Comparison of ENCODE assay signal across 8 cellular contexts in the genomic region with DNA sequence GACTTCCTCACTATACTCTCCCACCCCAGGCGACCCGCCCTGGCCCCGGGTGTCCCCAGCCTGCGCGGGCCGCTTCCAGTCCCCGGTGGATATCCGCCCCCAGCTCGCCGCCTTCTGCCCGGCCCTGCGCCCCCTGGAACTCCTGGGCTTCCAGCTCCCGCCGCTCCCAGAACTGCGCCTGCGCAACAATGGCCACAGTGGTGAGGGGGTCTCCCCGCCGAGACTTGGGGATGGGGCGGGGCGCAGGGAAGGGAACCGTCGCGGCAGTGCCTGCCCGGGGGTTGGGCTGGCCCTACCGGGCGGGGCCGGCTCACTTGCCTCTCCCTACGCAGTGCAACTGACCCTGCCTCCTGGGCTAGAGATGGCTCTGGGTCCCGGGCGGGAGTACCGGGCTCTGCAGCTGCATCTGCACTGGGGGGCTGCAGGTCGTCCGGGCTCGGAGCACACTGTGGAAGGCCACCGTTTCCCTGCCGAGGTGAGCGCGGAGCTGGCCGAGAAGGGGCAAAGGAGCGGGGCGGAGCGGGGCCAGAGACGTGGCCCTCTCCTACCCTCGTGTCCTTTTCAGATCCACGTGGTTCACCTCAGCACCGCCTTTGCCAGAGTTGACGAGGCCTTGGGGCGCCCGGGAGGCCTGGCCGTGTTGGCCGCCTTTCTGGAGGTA. TPM values are rescaled to one million over a fixed set of nuclear protein-coding genes. Genes with fewer than 3 reads are reported as not detected.
DNase-seq lines count a peak whose midpoint lies in the region; ATAC-seq, FAIRE-seq and TF ChIP-seq lines count a peak whose summit lies in the region.

No MANE protein-coding gene starts in this region.

- DNase-seq in RWPE2 (ENCODE audit: low spot score), result no peak
- peak; percentile 42 for DNase-seq in endothelial cell of umbilical vein (ENCODE audit: low read depth, low spot score)
- peak in 6 of 10 donors; percentile 37 to 74 (median 48) for DNase-seq in naive thymus-derived CD8-positive, alpha-beta T cell
- no peak for DNase-seq in KBM-7
- DNase-seq in D721Med (ENCODE audit: insufficient read length, low spot score), result no peak

- no peaks in the 10 kb centered on the region for H3K79me2 ChIP-seq in endothelial cell of umbilical vein (ENCODE audit: control insufficient read depth, insufficient read depth, low read length)

- in situ Hi-C loops in KBM-7 (cut with MboI; ENCODE audit: low pct_unique_long_range_greater_than_20kb, low sequenced_read_pairs), result no loop called here

- ATAC-seq in RWPE2 (ENCODE audit: low read depth) (peak; percentile 7; the same call in 1 of the 3 replicates), GM18909 (IDR thresholded peaks at IDR 0.05; ENCODE audit: poor library complexity, unreplicated experiment) (no peak), GM18520 (IDR thresholded peaks at IDR 0.05; ENCODE audit: unreplicated experiment) (no peak)
- peak; percentile 64 to 83 for ATAC-seq in naive thymus-derived CD8-positive, alpha-beta T cell

- H3K36me3 Mint-ChIP-seq in naive thymus-derived CD8-positive, alpha-beta T cell, result no peaks in the 10 kb centered on the region

- intact Hi-C loops in endothelial cell of umbilical vein (cut with micrococcal nuclease), result no loop called here

- H3K4me2 ChIP-seq in BLaER1 (peak overlapping the region; percentile 69), endothelial cell of umbilical vein (ENCODE audit: insufficient read depth, low read length) (peak overlapping the region; percentile 61)

- H3K4me3 ChIP-seq in BLaER1 (peak overlapping the region; percentile 53), RWPE2 (ENCODE audit: severe bottlenecking) (peak overlapping the region; percentile 40), endothelial cell of umbilical vein (replicated peaks in 1 of 3; ENCODE audit: insufficient read depth in 1 of 3, low read depth in 1 of 3, low read length in 3 of 3) (peak overlapping the region; percentile 34 to 43 (median 40))

- dilution Hi-C loops in endothelial cell of umbilical vein (cut with MboI; ENCODE audit: extremely low pct_ligation_motif_present, low sequenced_read_pairs), result no loop called here

- H3K27ac ChIP-seq in BLaER1, result no peak overlapping the region
- H3K27ac ChIP-seq in RWPE2 (ENCODE audit: poor library complexity, severe bottlenecking), result peak overlapping the region; percentile 74
- H3K27ac ChIP-seq in endothelial cell of umbilical vein (ENCODE audit: insufficient read depth, low read depth, low read length), result no peak overlapping the region

- peaks cover 13 to 18% (median 16%) of the 10 kb centered on the region in 4 donors for H3K4me1 Mint-ChIP-seq in naive thymus-derived CD8-positive, alpha-beta T cell

- no peaks in the 10 kb centered on the region for H4K20me1 ChIP-seq in BLaER1
- no peaks in the 10 kb centered on the region for H4K20me1 ChIP-seq in endothelial cell of umbilical vein (replicated peaks; ENCODE audit: control insufficient read depth, extremely low read depth, insufficient read depth, low read length)

- H3K27me3 Mint-ChIP-seq in naive thymus-derived CD8-positive, alpha-beta T cell, result peaks cover 0 to 6% (median 0%) of the 10 kb centered on the region in 5 donors

- POLR2A ChIA-PET in endothelial cell of umbilical vein (lab: Charles Lee), result interaction anchor here (0.6 kb wide), 1 partner anchor 15 kb away, joined by 5 read pairs; no protein-coding TSS in a partner anchor
- POLR2A ChIA-PET in naive thymus-derived CD8-positive, alpha-beta T cell (lab: Charles Lee), result interaction anchor here (0.5 to 1.9 kb wide), 9 partner anchors 10 to 224 kb away, joined by 3 to 8 read pairs (median 5); a partner anchor contains a TSS

- H3K9me3 Mint-ChIP-seq in naive thymus-derived CD8-positive, alpha-beta T cell, result no peaks in the 10 kb centered on the region

- H2AFZ ChIP-seq in endothelial cell of umbilical vein (ENCODE audit: low read depth, low read length), result peak overlapping the region; percentile 96

- no peaks in the 10 kb centered on the region for H3K36me3 ChIP-seq in BLaER1
- peaks cover 23% of the 10 kb centered on the region for H3K36me3 ChIP-seq in RWPE2 (ENCODE audit: low read depth)
- no peaks in the 10 kb centered on the region for H3K36me3 ChIP-seq in endothelial cell of umbilical vein (ENCODE audit: control insufficient read depth in 2 of 2, extremely low read depth in 1 of 2, insufficient read depth in 2 of 2, low read length in 2 of 2)

- H3K9ac ChIP-seq in BLaER1, result no peak overlapping the region
- peak overlapping the region; percentile 46 for H3K9ac ChIP-seq in endothelial cell of umbilical vein (replicated peaks; ENCODE audit: extremely low read depth, insufficient read depth, low read length)

- peak overlapping the region; percentile 67 to 89 (median 83) for H3K4me3 Mint-ChIP-seq in naive thymus-derived CD8-positive, alpha-beta T cell

- no TSS peak for BruUV-seq in endothelial cell of umbilical vein (replicated peaks; lab: Mats Ljungman, UMichigan)

- no peak for TF ChIP-seq POLR2A in endothelial cell of umbilical vein (IDR thresholded peaks at IDR 0.05; ENCODE audit: low read depth, low read length)

- no peaks in the 10 kb centered on the region for H3K9me1 ChIP-seq in endothelial cell of umbilical vein (replicated peaks; ENCODE audit: control insufficient read depth, extremely low read depth, insufficient read depth, low read length)

- CTCF ChIA-PET in endothelial cell of umbilical vein (lab: Charles Lee), result interaction anchor here (0.9 to 2.3 kb wide), 9 partner anchors 9 to 72 kb away, joined by 3 to 15 read pairs (median 4); a partner anchor contains a TSS

- TF ChIP-seq CTCF in RWPE2 (IDR thresholded peaks at IDR 0.05; ENCODE audit: poor library complexity, severe bottlenecking) (no peak), endothelial cell of umbilical vein (IDR thresholded peaks at IDR 0.05; ENCODE audit: extremely low read depth in 1 of 2, insufficient read depth in 1 of 2, low read depth in 1 of 2, low read length in 2 of 2) (no peak), D721Med (IDR thresholded peaks at IDR 0.05; ENCODE audit: insufficient read depth, missing control alignments) (no peak)

- no peaks in the 10 kb centered on the region for H3K9me3 ChIP-seq in BLaER1
- H3K9me3 ChIP-seq in RWPE2 (ENCODE audit: severe bottlenecking), result no peaks in the 10 kb centered on the region
- no peaks in the 10 kb centered on the region for H3K9me3 ChIP-seq in endothelial cell of umbilical vein (replicated peaks; ENCODE audit: control insufficient read depth, insufficient read depth, low read length)

- FAIRE-seq in endothelial cell of umbilical vein (lab: Jason Lieb, UNC), result no peak
- no peak for FAIRE-seq in D721Med (lab: Jason Lieb, UNC)

- H3K4me1 ChIP-seq in BLaER1, result 0 out of 2 replicates have a peak, but pooled peaks cover 5% of the 10 kb centered on the region
- H3K4me1 ChIP-seq in RWPE2 (ENCODE audit: insufficient read depth, poor library complexity, severe bottlenecking), result peaks cover 4% of the 10 kb centered on the region
- H3K4me1 ChIP-seq in endothelial cell of umbilical vein (ENCODE audit: control insufficient read depth, extremely low read depth, insufficient read depth, low read length), result peaks cover 5% of the 10 kb centered on the region

- peak overlapping the region in 5 of 10 donors; percentile 19 to 72 (median 65) for H3K27ac Mint-ChIP-seq in naive thymus-derived CD8-positive, alpha-beta T cell

- peaks cover 37% of the 10 kb centered on the region for H3K27me3 ChIP-seq in BLaER1
- no peaks in the 10 kb centered on the region for H3K27me3 ChIP-seq in RWPE2 (ENCODE audit: insufficient read depth, poor library complexity, severe bottlenecking)
- H3K27me3 ChIP-seq in endothelial cell of umbilical vein (ENCODE audit: control insufficient read depth in 2 of 2, insufficient read depth in 2 of 2, low read length in 2 of 2), result peaks cover 3 to 11% of the 10 kb centered on the region in 2 experiments

RNA-seq across cellular contexts. Expression of a gene that starts 2.1 kb away (rescaled TPM):
- 0.42 TPM in 1 of 2 replicates, not detected in the other for total RNA-seq in endothelial cell of umbilical vein
- polyA plus RNA-seq in endothelial cell of umbilical vein, result 0.18 and 0.21 TPM in 2 replicates
- 0.08 and 0.25 TPM in 2 replicates for polyA plus RNA-seq in endothelial cell of umbilical vein (2011; cell fraction: cytosol; rRNA removed)
- not detected in 2 replicates for polyA plus RNA-seq in endothelial cell of umbilical vein (2011; cell fraction: nucleus; rRNA removed)
- 0.41 TPM in 1 of 2 replicates, not detected in the other for polyA plus RNA-seq in endothelial cell of umbilical vein (2012)
- not detected in 2 replicates for polyA minus RNA-seq in endothelial cell of umbilical vein
- polyA minus RNA-seq in endothelial cell of umbilical vein (2011; cell fraction: cytosol; rRNA and poly(A)+ RNA removed), result 20.0 TPM
- polyA minus RNA-seq in endothelial cell of umbilical vein (2011; cell fraction: nucleus; rRNA and poly(A)+ RNA removed), result 1.2 TPM in 1 of 2 replicates, not detected in the other
- not detected for total RNA-seq in naive thymus-derived CD8-positive, alpha-beta T cell
- not detected for polyA plus RNA-seq in naive thymus-derived CD8-positive, alpha-beta T cell

RNA-seq across cellular contexts. Expression of a gene that starts 10.9 kb away (rescaled TPM):
- 4.6 and 6.5 TPM in 2 replicates for total RNA-seq in endothelial cell of umbilical vein
- polyA plus RNA-seq in endothelial cell of umbilical vein, result 4.0 and 4.7 TPM in 2 replicates
- 3.4 and 4.2 TPM in 2 replicates for polyA plus RNA-seq in endothelial cell of umbilical vein (2011; cell fraction: cytosol; rRNA removed)
- polyA plus RNA-seq in endothelial cell of umbilical vein (2011; cell fraction: nucleus; rRNA removed), result 9.2 and 12.3 TPM in 2 replicates
- polyA plus RNA-seq in endothelial cell of umbilical vein (2012), result 1.7 and 2.4 TPM in 2 replicates
- 3.1 and 6.5 TPM in 2 replicates for polyA minus RNA-seq in endothelial cell of umbilical vein
- polyA minus RNA-seq in endothelial cell of umbilical vein (2011; cell fraction: cytosol; rRNA and poly(A)+ RNA removed), result 16.6 TPM
- polyA minus RNA-seq in endothelial cell of umbilical vein (2011; cell fraction: nucleus; rRNA and poly(A)+ RNA removed), result 1.6 and 5.5 TPM in 2 replicates
- total RNA-seq in naive thymus-derived CD8-positive, alpha-beta T cell, result under 1 TPM in 1 of 2 experiments, not detected in 1; 0.29 TPM
- polyA plus RNA-seq in naive thymus-derived CD8-positive, alpha-beta T cell, result under 1 TPM; 0.13 to 0.25 (median 0.24) TPM

RNA-seq across cellular contexts. Expression of a gene that starts 13.9 kb away (rescaled TPM):
- 257 and 279 TPM in 2 replicates for total RNA-seq in endothelial cell of umbilical vein
- 103 and 144 TPM in 2 replicates for polyA plus RNA-seq in endothelial cell of umbilical vein
- polyA plus RNA-seq in endothelial cell of umbilical vein (2011; cell fraction: cytosol; rRNA removed), result 218 and 224 TPM in 2 replicates
- 411 and 541 TPM in 2 replicates for polyA plus RNA-seq in endothelial cell of umbilical vein (2011; cell fraction: nucleus; rRNA removed)
- polyA plus RNA-seq in endothelial cell of umbilical vein (2012), result 291 and 315 TPM in 2 replicates
- 46.5 and 50.0 TPM in 2 replicates for polyA minus RNA-seq in endothelial cell of umbilical vein
- 104 TPM for polyA minus RNA-seq in endothelial cell of umbilical vein (2011; cell fraction: cytosol; rRNA and poly(A)+ RNA removed)
- polyA minus RNA-seq in endothelial cell of umbilical vein (2011; cell fraction: nucleus; rRNA and poly(A)+ RNA removed), result 33.1 and 61.4 TPM in 2 replicates
- total RNA-seq in naive thymus-derived CD8-positive, alpha-beta T cell, result 10 to 100 TPM; 92.3 to 98.5 TPM
- polyA plus RNA-seq in naive thymus-derived CD8-positive, alpha-beta T cell, result under 1 TPM in 1 of 3 donors, not detected in 2; 0.34 TPM

RNA-seq across cellular contexts. Expression of a gene that starts 17.8 kb away (rescaled TPM):
- 13.2 and 15.2 TPM in 2 replicates for total RNA-seq in endothelial cell of umbilical vein
- 16.0 and 18.8 TPM in 2 replicates for polyA plus RNA-seq in endothelial cell of umbilical vein
- polyA plus RNA-seq in endothelial cell of umbilical vein (2011; cell fraction: cytosol; rRNA removed), result 12.8 and 15.4 TPM in 2 replicates
- polyA plus RNA-seq in endothelial cell of umbilical vein (2011; cell fraction: nucleus; rRNA removed), result 9.4 and 10.7 TPM in 2 replicates
- 8.7 and 13.2 TPM in 2 replicates for polyA plus RNA-seq in endothelial cell of umbilical vein (2012)
- polyA minus RNA-seq in endothelial cell of umbilical vein, result 4.0 and 9.7 TPM in 2 replicates
- polyA minus RNA-seq in endothelial cell of umbilical vein (2011; cell fraction: cytosol; rRNA and poly(A)+ RNA removed), result 2.4 TPM
- 1.6 TPM in 2 replicates for polyA minus RNA-seq in endothelial cell of umbilical vein (2011; cell fraction: nucleus; rRNA and poly(A)+ RNA removed)
- 10 to 100 TPM; 13.8 to 16.6 TPM for total RNA-seq in naive thymus-derived CD8-positive, alpha-beta T cell
- 10 to 100 TPM; 45.9 to 59.0 (median 51.5) TPM for polyA plus RNA-seq in naive thymus-derived CD8-positive, alpha-beta T cell

RNA-seq across cellular contexts. Expression of a gene that starts 18.0 kb away (rescaled TPM):
- total RNA-seq in endothelial cell of umbilical vein, result 19,118 and 22,385 TPM in 2 replicates
- 359 TPM in 1 of 2 replicates, not detected in the other for polyA plus RNA-seq in endothelial cell of umbilical vein
- polyA plus RNA-seq in endothelial cell of umbilical vein (2011; cell fraction: cytosol; rRNA removed), result 152 and 264 TPM in 2 replicates
- polyA plus RNA-seq in endothelial cell of umbilical vein (2011; cell fraction: nucleus; rRNA removed), result 1,888 and 3,095 TPM in 2 replicates
- 57.2 and 135 TPM in 2 replicates for polyA plus RNA-seq in endothelial cell of umbilical vein (2012)
- 10,166 and 11,461 TPM in 2 replicates for polyA minus RNA-seq in endothelial cell of umbilical vein
- polyA minus RNA-seq in endothelial cell of umbilical vein (2011; cell fraction: cytosol; rRNA and poly(A)+ RNA removed), result 76,809 TPM
- 37,020 and 87,219 TPM in 2 replicates for polyA minus RNA-seq in endothelial cell of umbilical vein (2011; cell fraction: nucleus; rRNA and poly(A)+ RNA removed)
- over 10,000 TPM; 14,495 to 21,271 TPM for total RNA-seq in naive thymus-derived CD8-positive, alpha-beta T cell
- 10 to 100 TPM in 1 of 3 donors, not detected in 2; 33.0 TPM for polyA plus RNA-seq in naive thymus-derived CD8-positive, alpha-beta T cell

Comparison
In these comparisons a context has a peak if more than half of its experiments do, and no peak if none do; other contexts are left out.
1. ATAC-seq: peak in RWPE2 (single experiment) and naive thymus-derived CD8-positive, alpha-beta T cell (2 of 2); none in GM18909 (single experiment) and GM18520 (single experiment).
2. DNase-seq: peak in endothelial cell of umbilical vein (single experiment) and naive thymus-derived CD8-positive, alpha-beta T cell (6 of 10); none in RWPE2 (single experiment), KBM-7 (single experiment) and D721Med (single experiment).
3. Peak in every context shown above with its lines, with median percentiles within 50 percentile points of each other: H3K4me3 ChIP-seq.